9 cellular contexts compared by ENCODE assay signal in the genomic region with DNA sequence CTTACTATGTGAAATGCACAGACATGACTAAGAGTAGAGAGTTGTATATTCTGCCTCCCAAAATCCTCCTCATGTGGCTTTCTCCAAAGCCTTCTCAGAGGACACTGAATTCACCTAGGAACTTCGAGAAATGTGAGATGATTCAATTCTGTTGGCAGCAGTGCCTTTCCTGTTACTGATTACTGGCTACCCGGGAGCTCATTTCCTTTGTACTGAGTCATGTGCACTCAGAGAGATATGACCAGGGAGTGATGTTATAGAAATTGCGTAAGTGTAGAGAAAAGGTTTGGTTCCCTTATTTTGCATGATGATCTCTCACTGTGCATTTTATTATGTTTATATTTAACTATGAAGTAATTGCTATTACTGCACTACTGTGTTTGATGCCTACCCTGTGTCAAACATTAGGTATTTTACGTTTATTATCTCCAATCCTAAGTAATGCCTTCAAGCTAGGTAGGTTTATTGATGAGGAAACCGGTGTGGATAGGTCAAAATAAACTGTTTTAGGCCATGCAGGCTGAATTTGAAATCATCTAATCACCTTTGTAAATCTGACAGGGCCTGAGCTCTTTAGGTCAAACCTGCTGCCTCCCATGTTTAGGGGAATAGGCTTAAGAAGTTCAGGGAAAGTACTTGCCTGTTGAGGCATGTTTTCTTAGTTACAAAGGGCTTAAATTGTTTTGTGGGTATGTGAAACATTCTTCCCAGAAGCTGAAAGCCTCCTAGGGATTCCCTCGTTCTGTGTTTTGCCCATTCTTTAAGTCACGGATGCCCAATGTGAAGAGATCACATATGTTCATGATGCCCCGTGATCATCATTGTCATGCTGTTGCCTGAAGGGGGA.
DNase-seq lines count a peak whose midpoint lies in the region; ATAC-seq and TF ChIP-seq lines count a peak whose summit lies in the region.
"Had no signal": no experiment of that assay in that cellular context is flagged by ENCODE, and none has a peak within 500 bp of the region (broad histone marks: within the 10 kb centered on the region; RNA-seq: fewer than 3 reads in every experiment).

No MANE protein-coding gene starts in this region.

- CTCF ChIA-PET in activated naive CD4-positive, alpha-beta T cell treated with anti-CD3 and anti-CD28 coated beads for 36 hours (lab: Charles Lee): no interaction called here
- CTCF ChIA-PET in activated naive CD4-positive, alpha-beta T cell treated with anti-CD3 and anti-CD28 coated beads, Interleukin-2, amount 10 ng/mL, durations not matched to agents 7 days and 5 days (lab: Charles Lee): interaction anchor here (1.1 kb wide), 1 partner anchor 214 kb away, joined by 3 read pairs; no protein-coding TSS in a partner anchor

- peak overlapping the region; percentile 32 for H3K27ac Mint-ChIP-seq in activated naive CD4-positive, alpha-beta T cell treated with anti-CD3 and anti-CD28 coated beads for 36 hours
- H3K27ac Mint-ChIP-seq in activated naive CD4-positive, alpha-beta T cell treated with anti-CD3 and anti-CD28 coated beads, Interleukin-2, amount 10 ng/mL, durations not matched to agents 7 days and 5 days: no peak overlapping the region

- peak; percentile 68 for ATAC-seq in HG03108 (IDR thresholded peaks at IDR 0.05; ENCODE audit: unreplicated experiment)

- peaks cover 29% of the 10 kb centered on the region for H3K4me1 Mint-ChIP-seq in activated naive CD4-positive, alpha-beta T cell treated with anti-CD3 and anti-CD28 coated beads for 36 hours (ENCODE audit: low read depth)
- H3K4me1 Mint-ChIP-seq in activated naive CD4-positive, alpha-beta T cell treated with anti-CD3 and anti-CD28 coated beads, Interleukin-2, amount 10 ng/mL, durations not matched to agents 7 days and 5 days: peaks cover 3% of the 10 kb centered on the region

- intact Hi-C loops in activated naive CD4-positive, alpha-beta T cell treated with anti-CD3 and anti-CD28 coated beads for 36 hours (cut with micrococcal nuclease): loop anchor here (1.0 to 2.0 kb wide), 3 partner anchors 15 to 47 kb away; no protein-coding TSS in a partner anchor

- no peaks in the 10 kb centered on the region for H3K9me3 Mint-ChIP-seq in activated naive CD4-positive, alpha-beta T cell treated with anti-CD3 and anti-CD28 coated beads for 36 hours
- no peaks in the 10 kb centered on the region for H3K9me3 Mint-ChIP-seq in activated naive CD4-positive, alpha-beta T cell treated with anti-CD3 and anti-CD28 coated beads, Interleukin-2, amount 10 ng/mL, durations not matched to agents 7 days and 5 days

- no peaks in the 10 kb centered on the region for H3K36me3 Mint-ChIP-seq in activated naive CD4-positive, alpha-beta T cell treated with anti-CD3 and anti-CD28 coated beads for 36 hours (ENCODE audit: low read depth)
- H3K36me3 Mint-ChIP-seq in activated naive CD4-positive, alpha-beta T cell treated with anti-CD3 and anti-CD28 coated beads, Interleukin-2, amount 10 ng/mL, durations not matched to agents 7 days and 5 days: no peaks in the 10 kb centered on the region

- H3K27me3 Mint-ChIP-seq in activated naive CD4-positive, alpha-beta T cell treated with anti-CD3 and anti-CD28 coated beads for 36 hours (ENCODE audit: low read depth): peaks cover 19% of the 10 kb centered on the region
- peaks cover 4% of the 10 kb centered on the region for H3K27me3 Mint-ChIP-seq in activated naive CD4-positive, alpha-beta T cell treated with anti-CD3 and anti-CD28 coated beads, Interleukin-2, amount 10 ng/mL, durations not matched to agents 7 days and 5 days

- DNase-seq in activated naive CD4-positive, alpha-beta T cell treated with anti-CD3 and anti-CD28 coated beads for 36 hours: peak; percentile 43
- DNase-seq in activated naive CD4-positive, alpha-beta T cell treated with anti-CD3 and anti-CD28 coated beads, Interleukin-2, amount 10 ng/mL, durations not matched to agents 7 days and 5 days: no peak
- DNase-seq in RKO (ENCODE audit: low spot score): peak; percentile 99
- DNase-seq in epithelial cell of proximal tubule (ENCODE audit: low read depth): peak; percentile 97
- peak; percentile 96 for DNase-seq in non-pigmented ciliary epithelial cell (ENCODE audit: low read depth)
- no peak for DNase-seq in activated gamma-delta T cell treated with Interleukin-2 at 50 U/mL for 16 hours
- no peak for DNase-seq in NCI-H2227 treated with DMSO at 0.1 percent for 48 hours (lab: John Stamatoyannopoulos, UW)

- H3K4me3 Mint-ChIP-seq in activated naive CD4-positive, alpha-beta T cell treated with anti-CD3 and anti-CD28 coated beads for 36 hours: no peak overlapping the region
- H3K4me3 Mint-ChIP-seq in activated naive CD4-positive, alpha-beta T cell treated with anti-CD3 and anti-CD28 coated beads, Interleukin-2, amount 10 ng/mL, durations not matched to agents 7 days and 5 days: no peak overlapping the region

- TF ChIP-seq CTCF in epithelial cell of proximal tubule (conservative IDR thresholded peaks at IDR 0.05; ENCODE audit: low read depth, low read length): no peak

- no peak overlapping the region for H3K4me3 ChIP-seq in epithelial cell of proximal tubule (ENCODE audit: low read depth, low read length)
- H3K4me3 ChIP-seq: cardiac muscle cell had no signal

Comparison
In these comparisons a context has a peak if more than half of its experiments do, and no peak if none do; other contexts are left out.
1. DNase-seq: peak in activated naive CD4-positive, alpha-beta T cell treated with anti-CD3 and anti-CD28 coated beads for 36 hours (single experiment), RKO (single experiment), epithelial cell of proximal tubule (single experiment) and non-pigmented ciliary epithelial cell (single experiment); none in activated naive CD4-positive, alpha-beta T cell treated with anti-CD3 and anti-CD28 coated beads, Interleukin-2, amount 10 ng/mL, durations not matched to agents 7 days and 5 days (single experiment), activated gamma-delta T cell treated with Interleukin-2 at 50 U/mL for 16 hours (single experiment) and NCI-H2227 treated with DMSO at 0.1 percent for 48 hours (single experiment).